In genomic region chr14:63045612-63046320, GRCh38 we compare ENCODE assay signal across 1 cellular context.
TF ChIP-seq lines count a peak whose summit lies in the region.

No MANE protein-coding gene starts in this region.

TF ChIP-seq in HEK293, 187 proteins besides CTCF, POLR2A, EP300 and RAD21 (continued from another document and continues in another):
- TF ChIP-seq REPIN1 (tag by site-specific recombination; IDR thresholded peaks at IDR 0.05; ENCODE audit: low read depth) (no peak), ZNF654 (tag by site-specific recombination; IDR thresholded peaks at IDR 0.05; ENCODE audit: low read depth) (no peak), ZNF785 (tag by site-specific recombination; IDR thresholded peaks at IDR 0.05) (no peak), ZNF791 (tag by site-specific recombination; IDR thresholded peaks at IDR 0.05) (no peak), ZNF341 (tag by site-specific recombination; IDR thresholded peaks at IDR 0.05; ENCODE audit: low read depth) (peak; percentile 73), ZSCAN18 (tag by site-specific recombination; IDR thresholded peaks at IDR 0.05) (no peak), ZNF692 (tag by site-specific recombination; IDR thresholded peaks at IDR 0.05) (no peak), EGR2 (tag by site-specific recombination; IDR thresholded peaks at IDR 0.05; ENCODE audit: low read depth) (no peak), ZNF776 (tag by site-specific recombination; IDR thresholded peaks at IDR 0.05; ENCODE audit: borderline replicate concordance) (no peak), KLF17 (tag by site-specific recombination; IDR thresholded peaks at IDR 0.05) (no peak), MZF1 (tag by site-specific recombination; IDR thresholded peaks at IDR 0.05; ENCODE audit: borderline replicate concordance) (no peak), KLF8 (tag by site-specific recombination; IDR thresholded peaks at IDR 0.05) (no peak), ZNF302 (tag by site-specific recombination; IDR thresholded peaks at IDR 0.05; ENCODE audit: low read depth) (no peak), ZNF501 (tag by site-specific recombination; IDR thresholded peaks at IDR 0.05) (no peak), ZNF132 (tag by site-specific recombination; IDR thresholded peaks at IDR 0.05; ENCODE audit: borderline replicate concordance) (no peak), ZNF274 (IDR thresholded peaks at IDR 0.05; ENCODE audit: low read length) (no peak), ZNF274 (tag by site-specific recombination; IDR thresholded peaks at IDR 0.05; ENCODE audit: borderline replicate concordance) (no peak), ZNF600 (tag by site-specific recombination; IDR thresholded peaks at IDR 0.05) (peak; percentile 86), ZNF529 (tag by site-specific recombination; IDR thresholded peaks at IDR 0.05; ENCODE audit: insufficient replicate concordance) (no peak), ZSCAN5A (tag by site-specific recombination; IDR thresholded peaks at IDR 0.05) (no peak), ZNF398 (tag by site-specific recombination; IDR thresholded peaks at IDR 0.05) (peak; percentile 70), BCL11A (tag by site-specific recombination; IDR thresholded peaks at IDR 0.05; ENCODE audit: low read depth) (no peak), ZBTB44 (tag by site-specific recombination; IDR thresholded peaks at IDR 0.05) (no peak), ZNF2 (tag by site-specific recombination; IDR thresholded peaks at IDR 0.05) (no peak), ZFP3 (tag by site-specific recombination; IDR thresholded peaks at IDR 0.05; ENCODE audit: low read depth) (no peak), ZBTB1 (tag by site-specific recombination; IDR thresholded peaks at IDR 0.05) (no peak), ZBTB11 (tag by site-specific recombination; conservative IDR thresholded peaks at IDR 0.05; ENCODE audit: low read depth) (no peak), ZNF571 (tag by site-specific recombination; IDR thresholded peaks at IDR 0.05) (no peak), ZNF560 (tag by site-specific recombination; IDR thresholded peaks at IDR 0.05; ENCODE audit: borderline replicate concordance) (no peak), ZNF510 (tag by site-specific recombination; IDR thresholded peaks at IDR 0.05; ENCODE audit: insufficient replicate concordance) (no peak), ZNF174 (tag by site-specific recombination; IDR thresholded peaks at IDR 0.05) (no peak), ZNF148 (tag by site-specific recombination; IDR thresholded peaks at IDR 0.05; ENCODE audit: borderline replicate concordance) (no peak), ZNF239 (tag by site-specific recombination; IDR thresholded peaks at IDR 0.05) (no peak), ZNF561 (tag by site-specific recombination; IDR thresholded peaks at IDR 0.05; ENCODE audit: borderline replicate concordance) (no peak), REST (tag by site-specific recombination; IDR thresholded peaks at IDR 0.05) (peak; percentile 90), ZNF24 (tag by site-specific recombination; IDR thresholded peaks at IDR 0.05) (no peak), GLIS2 (tag by site-specific recombination; IDR thresholded peaks at IDR 0.05) (peak; percentile 79; the same call in 1 of the 2 replicates), ZNF114 (tag by site-specific recombination; IDR thresholded peaks at IDR 0.05) (no peak), ZNF76 (tag by site-specific recombination; IDR thresholded peaks at IDR 0.05; ENCODE audit: borderline replicate concordance, low read depth) (no peak), ZNF354C (tag by site-specific recombination; IDR thresholded peaks at IDR 0.05; ENCODE audit: borderline replicate concordance, low read depth) (no peak), KLF9 (tag by site-specific recombination; IDR thresholded peaks at IDR 0.05; ENCODE audit: low read depth) (no peak), ZNF366 (tag by site-specific recombination; conservative IDR thresholded peaks at IDR 0.05) (no peak), ZNF585B (tag by site-specific recombination; IDR thresholded peaks at IDR 0.05) (no peak), ZNF488 (tag by site-specific recombination; IDR thresholded peaks at IDR 0.05) (no peak)
